Comparison of ENCODE assay signal across 10 cellular contexts in genomic region chr7:603152-603941, GRCh38.
DNase-seq lines count a peak whose midpoint lies in the region; ATAC-seq lines count a peak whose summit lies in the region.
"Had no signal": no experiment of that assay in that cellular context is flagged by ENCODE, and none has a peak within 500 bp of the region (broad histone marks: within the 10 kb centered on the region; RNA-seq: fewer than 3 reads in every experiment).

No MANE protein-coding gene starts in this region.

- intact Hi-C loops in right cardiac atrium (cut with DNase I), result no loop called here

- no peak overlapping the region for H3K4me3 ChIP-seq in right cardiac atrium (ENCODE audit: low read length)
- H3K4me3 ChIP-seq: cardiac muscle cell had no signal

- ATAC-seq in GM21360 (IDR thresholded peaks at IDR 0.05; ENCODE audit: unreplicated experiment), result peak; percentile 1
- ATAC-seq in right cardiac atrium, result peak in 1 of 2 donors; percentile 2
- no peak for ATAC-seq in HG03139 (IDR thresholded peaks at IDR 0.05; ENCODE audit: unreplicated experiment)
- ATAC-seq in GM19328 (IDR thresholded peaks at IDR 0.05; ENCODE audit: unreplicated experiment), result no peak
- ATAC-seq in GM21528 (IDR thresholded peaks at IDR 0.05; ENCODE audit: low FRiP score, unreplicated experiment), result no peak

- peak overlapping the region; percentile 82 for H3K27ac ChIP-seq in right cardiac atrium (ENCODE audit: low read length)
- H3K27ac ChIP-seq: cardiac muscle cell, neutrophil had no signal

- peak; percentile 75 for DNase-seq in activated CD4-positive, alpha-beta T cell treated with anti-CD3 and anti-CD28 coated beads for 48 hours
- DNase-seq in right cardiac atrium (peak in 1 of 3 donors; percentile 43), middle frontal gyrus (ENCODE audit: extremely low spot score, low spot score) (no peak)
- peak; percentile 51 to 68 for DNase-seq in stimulated activated CD8-positive, alpha-beta memory T cell treated with anti-CD3 and anti-CD28 coated beads, Interleukin-15, amount 100 ng/mL, for 48 hours (ENCODE audit: low read depth in 2 of 2)

- H3K9me3 ChIP-seq in right cardiac atrium (ENCODE audit: control insufficient read depth, low read length), result no peaks in the 10 kb centered on the region
- H3K9me3 ChIP-seq: neutrophil had no signal

- no peaks in the 10 kb centered on the region for H3K4me1 ChIP-seq in right cardiac atrium (ENCODE audit: control insufficient read depth, insufficient read depth, low read length)

- H3K27me3 ChIP-seq in right cardiac atrium (ENCODE audit: control insufficient read depth, insufficient read depth), result no peaks in the 10 kb centered on the region
- H3K27me3 ChIP-seq: cardiac muscle cell had no signal

- WGBS in right cardiac atrium, result 94% methylated on average over 12 of the region's 12 CpGs
